ENCODE assay signal across 2 cellular contexts in genomic region chr2:128036748-128037607, GRCh38.
TF ChIP-seq lines count a peak whose summit lies in the region.

No MANE protein-coding gene starts in this region.

TF ChIP-seq in HEK293, 187 proteins besides CTCF, POLR2A, EP300 and RAD21:
- TF ChIP-seq TRIM28 (IDR thresholded peaks at IDR 0.05; ENCODE audit: borderline replicate concordance, low read length) (peak; percentile 63; the same call in 1 of the 2 replicates), SETDB1 (IDR thresholded peaks at IDR 0.05; ENCODE audit: insufficient read length, low read length) (peak; percentile 98), KLF7 (tag by site-specific recombination; IDR thresholded peaks at IDR 0.05; ENCODE audit: borderline replicate concordance) (no peak), INSM2 (tag by site-specific recombination; IDR thresholded peaks at IDR 0.05) (no peak), MZF1 (tag by site-specific recombination; IDR thresholded peaks at IDR 0.05; ENCODE audit: borderline replicate concordance) (no peak)

TF ChIP-seq in H1, 55 proteins besides CTCF, POLR2A, EP300 and RAD21:
- TF ChIP-seq BCL11A (IDR thresholded peaks at IDR 0.05; ENCODE audit: low read depth in 2 of 2, low read length in 2 of 2) (no peak), E2F6 (IDR thresholded peaks at IDR 0.05) (no peak), HDAC6 (IDR thresholded peaks at IDR 0.05; ENCODE audit: low read depth, low read length) (no peak), KDM4A (IDR thresholded peaks at IDR 0.05; ENCODE audit: low read depth, low read length, severe bottlenecking) (no peak), SP4 (IDR thresholded peaks at IDR 0.05; ENCODE audit: low read length) (no peak), SIN3A (conservative IDR thresholded peaks at IDR 0.05 in 1 of 2, IDR thresholded peaks at IDR 0.05 in 1 of 2; ENCODE audit: low read depth in 1 of 2, low read length in 2 of 2) (no peak), RNF2 (IDR thresholded peaks at IDR 0.05; ENCODE audit: borderline replicate concordance, low read depth, low read length, missing control alignments, poor library complexity, severe bottlenecking) (no peak), YY1 (IDR thresholded peaks at IDR 0.05; ENCODE audit: low read depth, low read length) (no peak), TAF1 (IDR thresholded peaks at IDR 0.05; ENCODE audit: low read depth, low read length) (no peak), CHD7 (IDR thresholded peaks at IDR 0.05; ENCODE audit: insufficient replicate concordance, low read length) (no peak), SRF (IDR thresholded peaks at IDR 0.05; ENCODE audit: low read depth, low read length) (no peak), SUZ12 (IDR thresholded peaks at IDR 0.05; ENCODE audit: low read length) (no peak), JUND (IDR thresholded peaks at IDR 0.05; ENCODE audit: low read length) (no peak), CBX8 (IDR thresholded peaks at IDR 0.05; ENCODE audit: borderline replicate concordance, low read depth, low read length) (no peak), BACH1 (IDR thresholded peaks at IDR 0.05; ENCODE audit: low read length) (no peak), POLR2AphosphoS5 (IDR thresholded peaks at IDR 0.05; ENCODE audit: low read depth, low read length) (no peak), KDM1A (IDR thresholded peaks at IDR 0.05; ENCODE audit: borderline replicate concordance, low read length) (no peak), EZH2 (IDR thresholded peaks at IDR 0.05; ENCODE audit: low read depth, low read length, severe bottlenecking) (no peak)
